20 cellular contexts compared by ENCODE assay signal in genomic region chr20:375265-375889, GRCh38.
"Had no signal": no experiment of that assay in that cellular context is flagged by ENCODE, and none has a peak within 500 bp of the region (broad histone marks: within the 10 kb centered on the region; RNA-seq: fewer than 3 reads in every experiment).

No MANE protein-coding gene starts in this region.

- H3K36me3 ChIP-seq: lower lobe of right lung, spleen, thoracic aorta, upper lobe of right lung had no signal

- H3K27me3 Mint-ChIP-seq: activated CD4-positive, alpha-beta memory T cell treated with anti-CD3 and anti-CD28 coated beads, Interleukin-2, amount 10 ng/mL, durations not matched to agents 7 days and 5 days; activated CD8-positive, alpha-beta memory T cell treated with anti-CD3 and anti-CD28 coated beads, Interleukin-2, amount 10 ng/mL, durations not matched to agents 7 days and 5 days; activated naive CD8-positive, alpha-beta T cell treated with anti-CD3 and anti-CD28 coated beads for 36 hours; activated T-helper 17 cell treated with anti-CD3 and anti-CD28 coated beads, Interleukin-2, amount 50 U/mL, for 72 hours; stimulated activated naive B cell treated with anti-CD40 and anti-IgM and Interleukin-4, amounts not matched to agents 10 μg/mL and 1 μg/mL and 100 μg/mL, for 72 hours had no signal

- H3K4me3 ChIP-seq: lower lobe of right lung, spleen, thoracic aorta, upper lobe of right lung had no signal

- H3K27me3 ChIP-seq: spleen, upper lobe of right lung had no signal

- H3K27ac ChIP-seq: lower lobe of right lung, spleen, thoracic aorta, upper lobe of right lung had no signal

- ATAC-seq: activated CD8-positive, alpha-beta memory T cell treated with anti-CD3 and anti-CD28 coated beads, Interleukin-2, amount 10 ng/mL, durations not matched to agents 7 days and 5 days; activated T-helper 17 cell treated with anti-CD3 and anti-CD28 coated beads, Interleukin-2, amount 50 U/mL, for 72 hours; lower lobe of right lung; natural killer cell; stimulated activated naive B cell treated with anti-CD40 and anti-IgM and Interleukin-4, amounts not matched to agents 10 μg/mL and 1 μg/mL and 100 μg/mL, for 72 hours; upper lobe of right lung had no signal

- H3K4me1 Mint-ChIP-seq: natural killer cell had no signal

- H3K27ac Mint-ChIP-seq: activated CD4-positive, alpha-beta memory T cell treated with anti-CD3 and anti-CD28 coated beads, Interleukin-2, amount 10 ng/mL, durations not matched to agents 7 days and 5 days; activated CD8-positive, alpha-beta memory T cell treated with anti-CD3 and anti-CD28 coated beads, Interleukin-2, amount 10 ng/mL, durations not matched to agents 7 days and 5 days; activated naive CD8-positive, alpha-beta T cell treated with anti-CD3 and anti-CD28 coated beads for 36 hours; activated T-helper 17 cell treated with anti-CD3 and anti-CD28 coated beads, Interleukin-2, amount 50 U/mL, for 72 hours; natural killer cell; stimulated activated naive B cell treated with anti-CD40 and anti-IgM and Interleukin-4, amounts not matched to agents 10 μg/mL and 1 μg/mL and 100 μg/mL, for 72 hours; T-helper 1 cell treated with Interleukin-12 subunit alpha and Interleukin-12 subunit beta and Interleukin-4 antibody, amounts not matched to agents 30 μg/mL and 1 μg/mL, for 36 hours had no signal

- H3K36me3 Mint-ChIP-seq: activated CD8-positive, alpha-beta memory T cell treated with anti-CD3 and anti-CD28 coated beads, Interleukin-2, amount 10 ng/mL, durations not matched to agents 7 days and 5 days; activated naive CD8-positive, alpha-beta T cell treated with anti-CD3 and anti-CD28 coated beads for 36 hours; natural killer cell; stimulated activated naive B cell treated with anti-CD40 and anti-IgM and Interleukin-4, amounts not matched to agents 10 μg/mL and 1 μg/mL and 100 μg/mL, for 72 hours had no signal

- H3K9me3 ChIP-seq: lower lobe of right lung, spleen, thoracic aorta, upper lobe of right lung had no signal

- H3K4me3 Mint-ChIP-seq: activated CD4-positive, alpha-beta memory T cell treated with anti-CD3 and anti-CD28 coated beads, Interleukin-2, amount 10 ng/mL, durations not matched to agents 7 days and 5 days; activated CD8-positive, alpha-beta memory T cell treated with anti-CD3 and anti-CD28 coated beads, Interleukin-2, amount 10 ng/mL, durations not matched to agents 7 days and 5 days; activated naive CD8-positive, alpha-beta T cell treated with anti-CD3 and anti-CD28 coated beads for 36 hours; activated T-helper 17 cell treated with anti-CD3 and anti-CD28 coated beads, Interleukin-2, amount 50 U/mL, for 72 hours; natural killer cell; stimulated activated naive B cell treated with anti-CD40 and anti-IgM and Interleukin-4, amounts not matched to agents 10 μg/mL and 1 μg/mL and 100 μg/mL, for 72 hours; T-helper 1 cell treated with Interleukin-12 subunit alpha and Interleukin-12 subunit beta and Interleukin-4 antibody, amounts not matched to agents 30 μg/mL and 1 μg/mL, for 36 hours had no signal

- H3K9me3 Mint-ChIP-seq: activated CD4-positive, alpha-beta memory T cell treated with anti-CD3 and anti-CD28 coated beads, Interleukin-2, amount 10 ng/mL, durations not matched to agents 7 days and 5 days; activated naive CD8-positive, alpha-beta T cell treated with anti-CD3 and anti-CD28 coated beads for 36 hours; activated T-helper 17 cell treated with anti-CD3 and anti-CD28 coated beads, Interleukin-2, amount 50 U/mL, for 72 hours; natural killer cell; stimulated activated naive B cell treated with anti-CD40 and anti-IgM and Interleukin-4, amounts not matched to agents 10 μg/mL and 1 μg/mL and 100 μg/mL, for 72 hours; T-helper 1 cell treated with Interleukin-12 subunit alpha and Interleukin-12 subunit beta and Interleukin-4 antibody, amounts not matched to agents 30 μg/mL and 1 μg/mL, for 36 hours had no signal

- DNase-seq: activated CD4-positive, alpha-beta memory T cell treated with anti-CD3 and anti-CD28 coated beads, Interleukin-2, amount 10 ng/mL, durations not matched to agents 7 days and 5 days; activated CD4-positive, alpha-beta T cell treated with anti-CD3 and anti-CD28 coated beads for 48 hours; activated CD4-positive, CD25-positive, alpha-beta regulatory T cell; activated CD8-positive, alpha-beta memory T cell treated with anti-CD3 and anti-CD28 coated beads, Interleukin-2, amount 10 ng/mL, durations not matched to agents 7 days and 5 days; activated naive CD4-positive, alpha-beta T cell; activated naive CD8-positive, alpha-beta T cell treated with anti-CD3 and anti-CD28 coated beads for 36 hours; amniotic stem cell; foreskin melanocyte; hypothalamus; islet precursor cell; lower lobe of right lung; natural killer cell; nucleus accumbens; spleen; stimulated activated CD4-positive, alpha-beta T cell treated with anti-CD3 and anti-CD28 coated beads, Interleukin-4, amount 100 ng/mL, for 4 hours; stimulated activated naive B cell treated with anti-CD40 and anti-IgM and Interleukin-4, amounts not matched to agents 10 μg/mL and 1 μg/mL and 100 μg/mL, for 72 hours; upper lobe of right lung had no signal
